Comparison of ENCODE assay signal across 14 cellular contexts in genomic region chr19:28465317-28466086, GRCh38.
A peak's percentile ranks its signal among the peaks of the same experiment; 100 is the strongest.
DNase-seq lines count a peak whose midpoint lies in the region; ATAC-seq, FAIRE-seq and TF ChIP-seq lines count a peak whose summit lies in the region.
"Had no signal": no experiment of that assay in that cellular context is flagged by ENCODE, and none has a peak within 500 bp of the region (broad histone marks: within the 10 kb centered on the region; RNA-seq: fewer than 3 reads in every experiment).

No MANE protein-coding gene starts in this region.

- no peak overlapping the region for H3K27ac Mint-ChIP-seq in Calu3 (ENCODE audit: unreplicated experiment)
- H3K27ac Mint-ChIP-seq in activated naive CD4-positive, alpha-beta T cell treated with anti-CD3 and anti-CD28 coated beads for 36 hours: no peak overlapping the region
- H3K27ac Mint-ChIP-seq: activated CD8-positive, alpha-beta T cell treated with anti-CD3 and anti-CD28 coated beads for 36 hours; activated T-helper 17 cell treated with anti-CD3 and anti-CD28 coated beads, Interleukin-2, amount 50 U/mL, for 72 hours had no signal

- no peak overlapping the region for H3K4me3 ChIP-seq in upper lobe of right lung
- H3K4me3 ChIP-seq: colonic mucosa, heart right ventricle, suprapubic skin had no signal

- intact Hi-C loops in Calu3 (cut with micrococcal nuclease; ENCODE audit: unreplicated experiment) (loop anchor here (1.0 kb wide), 3 partner anchors 168 to 414 kb away; no protein-coding TSS in a partner anchor), upper lobe of right lung (cut with DNase I) (no loop called here)
- intact Hi-C loops in activated naive CD4-positive, alpha-beta T cell treated with anti-CD3 and anti-CD28 coated beads for 36 hours (cut with micrococcal nuclease): loop anchor here (1.0 to 5.0 kb wide), 4 partner anchors 168 to 797 kb away; no protein-coding TSS in a partner anchor

- peak overlapping the region; percentile 31 for H3K27ac ChIP-seq in foreskin keratinocyte
- H3K27ac ChIP-seq in upper lobe of right lung: no peak overlapping the region
- H3K27ac ChIP-seq: colonic mucosa, heart right ventricle, parathyroid adenoma, suprapubic skin had no signal

- no peaks in the 10 kb centered on the region for H3K36me3 ChIP-seq in upper lobe of right lung
- H3K36me3 ChIP-seq: colonic mucosa, heart right ventricle, suprapubic skin had no signal

- BruUV-seq in Calu3 (replicated peaks; lab: Mats Ljungman, UMichigan): no TSS peak

- H3K4me1 ChIP-seq in foreskin keratinocyte: peaks cover 17% of the 10 kb centered on the region
- peaks cover 3% of the 10 kb centered on the region for H3K4me1 ChIP-seq in upper lobe of right lung
- H3K4me1 ChIP-seq: colonic mucosa, parathyroid adenoma had no signal

- CTCF ChIA-PET in Calu3 (lab: Charles Lee): interaction anchor here (1.9 kb wide), 1 partner anchor 168 kb away, joined by 9 read pairs; no protein-coding TSS in a partner anchor
- CTCF ChIA-PET in activated naive CD4-positive, alpha-beta T cell treated with anti-CD3 and anti-CD28 coated beads for 36 hours (lab: Charles Lee): interaction anchor here (2.6 kb wide), 1 partner anchor 413 kb away, joined by 8 read pairs; no protein-coding TSS in a partner anchor

- ATAC-seq in foreskin keratinocyte (peak; percentile 84), upper lobe of right lung (no peak), esophagus mucosa (no peak)
- ATAC-seq: activated CD8-positive, alpha-beta T cell treated with anti-CD3 and anti-CD28 coated beads for 36 hours; activated T-helper 17 cell treated with anti-CD3 and anti-CD28 coated beads, Interleukin-2, amount 50 U/mL, for 72 hours had no signal

- H3K36me3 Mint-ChIP-seq in Calu3 (ENCODE audit: insufficient read depth, unreplicated experiment): no peaks in the 10 kb centered on the region
- no peaks in the 10 kb centered on the region for H3K36me3 Mint-ChIP-seq in activated naive CD4-positive, alpha-beta T cell treated with anti-CD3 and anti-CD28 coated beads for 36 hours (ENCODE audit: low read depth)

- peak; percentile 50 for DNase-seq in A172 (ENCODE audit: low spot score)
- peak; percentile 4 for DNase-seq in Calu3
- peak; percentile 25 for DNase-seq in RCC 7860 (ENCODE audit: low spot score)
- peak; percentile 50 to 67 for DNase-seq in foreskin keratinocyte
- no peak for DNase-seq in upper lobe of right lung
- no peak for DNase-seq in activated naive CD4-positive, alpha-beta T cell treated with anti-CD3 and anti-CD28 coated beads for 36 hours
- no peak for DNase-seq in NCI-H146 (lab: John Stamatoyannopoulos, UW)

- H3K4me3 Mint-ChIP-seq in Calu3 (ENCODE audit: low read depth, unreplicated experiment): no peak overlapping the region
- H3K4me3 Mint-ChIP-seq in activated naive CD4-positive, alpha-beta T cell treated with anti-CD3 and anti-CD28 coated beads for 36 hours: no peak overlapping the region
- H3K4me3 Mint-ChIP-seq: activated CD8-positive, alpha-beta T cell treated with anti-CD3 and anti-CD28 coated beads for 36 hours; activated T-helper 17 cell treated with anti-CD3 and anti-CD28 coated beads, Interleukin-2, amount 50 U/mL, for 72 hours had no signal

- H3K27me3 Mint-ChIP-seq in Calu3 (ENCODE audit: unreplicated experiment): no peaks in the 10 kb centered on the region
- peaks cover 6% of the 10 kb centered on the region for H3K27me3 Mint-ChIP-seq in activated naive CD4-positive, alpha-beta T cell treated with anti-CD3 and anti-CD28 coated beads for 36 hours (ENCODE audit: low read depth)
- H3K27me3 Mint-ChIP-seq: activated CD8-positive, alpha-beta T cell treated with anti-CD3 and anti-CD28 coated beads for 36 hours had no signal

- H3K27me3 ChIP-seq in foreskin keratinocyte (no peaks in the 10 kb centered on the region), upper lobe of right lung (no peaks in the 10 kb centered on the region)
- H3K27me3 ChIP-seq: colonic mucosa, suprapubic skin had no signal

- FAIRE-seq in RCC 7860 (lab: Jason Lieb, UNC): no peak

- TF ChIP-seq CTCF in Calu3 (IDR thresholded peaks at IDR 0.05; ENCODE audit: unreplicated experiment): no peak
- no peak for TF ChIP-seq CTCF in foreskin keratinocyte (conservative IDR thresholded peaks at IDR 0.05)
- TF ChIP-seq CTCF in upper lobe of right lung (IDR thresholded peaks at IDR 0.05): no peak

- peaks cover 29% of the 10 kb centered on the region for H3K4me1 Mint-ChIP-seq in Calu3 (ENCODE audit: low read depth, unreplicated experiment)
- H3K4me1 Mint-ChIP-seq in activated naive CD4-positive, alpha-beta T cell treated with anti-CD3 and anti-CD28 coated beads for 36 hours (ENCODE audit: low read depth): peaks cover 14% of the 10 kb centered on the region
- H3K4me1 Mint-ChIP-seq: activated T-helper 17 cell treated with anti-CD3 and anti-CD28 coated beads, Interleukin-2, amount 50 U/mL, for 72 hours had no signal

- H3K9me3 ChIP-seq in upper lobe of right lung: no peaks in the 10 kb centered on the region
- H3K9me3 ChIP-seq: colonic mucosa, heart right ventricle, suprapubic skin had no signal

- H3K9me3 Mint-ChIP-seq in Calu3 (ENCODE audit: low read depth, unreplicated experiment): no peaks in the 10 kb centered on the region
- no peaks in the 10 kb centered on the region for H3K9me3 Mint-ChIP-seq in activated naive CD4-positive, alpha-beta T cell treated with anti-CD3 and anti-CD28 coated beads for 36 hours
- H3K9me3 Mint-ChIP-seq: activated CD8-positive, alpha-beta T cell treated with anti-CD3 and anti-CD28 coated beads for 36 hours; activated T-helper 17 cell treated with anti-CD3 and anti-CD28 coated beads, Interleukin-2, amount 50 U/mL, for 72 hours had no signal

Comparison
In these comparisons a context has a peak if more than half of its experiments do, and no peak if none do; other contexts are left out.
1. DNase-seq: peak in A172 (single experiment), Calu3 (single experiment), RCC 7860 (single experiment) and foreskin keratinocyte (2 of 2); none in upper lobe of right lung (single experiment), activated naive CD4-positive, alpha-beta T cell treated with anti-CD3 and anti-CD28 coated beads for 36 hours (single experiment) and NCI-H146 (single experiment).